In the genomic region with DNA sequence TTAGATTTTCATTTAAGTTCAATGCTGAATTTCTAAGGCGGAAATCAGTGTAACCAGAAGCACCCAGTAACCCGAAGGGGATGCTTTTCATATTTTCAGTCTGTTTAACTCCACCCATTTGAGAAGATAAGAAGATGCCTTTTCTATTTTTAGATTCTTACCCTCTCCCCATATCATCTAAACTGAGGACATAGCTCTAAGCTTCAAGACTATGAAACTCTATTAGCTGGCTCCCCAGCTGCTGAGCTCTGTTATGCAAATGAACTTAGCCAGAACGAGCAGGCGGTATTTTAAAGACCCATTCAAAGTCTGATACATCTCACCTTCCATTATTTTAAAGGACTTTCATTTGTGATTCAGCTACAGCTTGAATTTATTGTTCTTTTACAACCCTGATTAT, we compare ENCODE assay signal across 8 cellular contexts. TPM values are rescaled to one million over a fixed set of nuclear protein-coding genes. Genes with fewer than 3 reads are reported as not detected.
DNase-seq lines count a peak whose midpoint lies in the region; ATAC-seq and TF ChIP-seq lines count a peak whose summit lies in the region.

No MANE protein-coding gene starts in this region.

- intact Hi-C loops in MCF 10A (cut with micrococcal nuclease) = loop anchor here (5.0 kb wide), 2 partner anchors 147 to 243 kb away; no protein-coding TSS in a partner anchor

- peak overlapping the region; percentile 80 to 99 (median 94) for H3K27ac Mint-ChIP-seq in CD8-positive, alpha-beta memory T cell
- peak overlapping the region; percentile 97 for H3K27ac Mint-ChIP-seq in MCF 10A (ENCODE audit: low read depth, unreplicated experiment)
- H3K27ac Mint-ChIP-seq in nephron progenitor cell = peak overlapping the region; percentile 9

- no peaks in the 10 kb centered on the region for H3K9me3 ChIP-seq in CD8-positive, alpha-beta memory T cell (ENCODE audit: low read length)

- H3K4me3 ChIP-seq in CD8-positive, alpha-beta memory T cell (ENCODE audit: low read length) = no peak overlapping the region

- no peaks in the 10 kb centered on the region for H3K27me3 Mint-ChIP-seq in CD8-positive, alpha-beta memory T cell
- H3K27me3 Mint-ChIP-seq in MCF 10A (ENCODE audit: insufficient read depth, unreplicated experiment) = no peaks in the 10 kb centered on the region
- peaks cover 2% of the 10 kb centered on the region for H3K27me3 Mint-ChIP-seq in nephron progenitor cell (ENCODE audit: low read depth, poor library complexity)

- peaks cover 70% of the 10 kb centered on the region for H3K4me1 ChIP-seq in CD8-positive, alpha-beta memory T cell (ENCODE audit: insufficient read depth, low read length)

- H3K4me1 Mint-ChIP-seq in CD8-positive, alpha-beta memory T cell = peaks cover 94 to 99% (median 98%) of the 10 kb centered on the region in 3 donors
- H3K4me1 Mint-ChIP-seq in MCF 10A (ENCODE audit: insufficient read depth, unreplicated experiment) (peaks cover 83% of the 10 kb centered on the region), nephron progenitor cell (peaks cover 51% of the 10 kb centered on the region)

- no peaks in the 10 kb centered on the region for H3K27me3 ChIP-seq in CD8-positive, alpha-beta memory T cell (ENCODE audit: insufficient read depth, low read length, poor library complexity, severe bottlenecking)

- peak in 1 of 5 donors; percentile 26 for DNase-seq in CD8-positive, alpha-beta memory T cell
- DNase-seq in MCF 10A (ENCODE audit: unreplicated experiment) (no peak), nephron progenitor cell (no peak)
- DNase-seq in stimulated activated CD8-positive, alpha-beta memory T cell treated with anti-CD3 and anti-CD28 coated beads, Interleukin-4, amount 100 ng/mL, for 48 hours = no peak
- no peak for DNase-seq in stimulated activated CD4-positive, alpha-beta T cell treated with anti-CD3 and anti-CD28 coated beads, Interleukin-4, amount 100 ng/mL, for 4 hours
- DNase-seq in stimulated activated CD4-positive, alpha-beta T cell treated with anti-CD3 and anti-CD28 coated beads, Interleukin-4, amount 100 ng/mL, for 24 hours = no peak

- H3K36me3 Mint-ChIP-seq in CD8-positive, alpha-beta memory T cell = peaks cover 0 to 62% (median 24%) of the 10 kb centered on the region in 3 donors
- H3K36me3 Mint-ChIP-seq in MCF 10A (ENCODE audit: insufficient read depth, unreplicated experiment) = peaks cover 8% of the 10 kb centered on the region
- H3K36me3 Mint-ChIP-seq in nephron progenitor cell (ENCODE audit: low read depth) = peaks cover 15% of the 10 kb centered on the region

- H3K36me3 ChIP-seq in CD8-positive, alpha-beta memory T cell (ENCODE audit: insufficient read depth, low read length) = no peaks in the 10 kb centered on the region

- peak overlapping the region; percentile 35 to 84 (median 72) for H3K4me3 Mint-ChIP-seq in CD8-positive, alpha-beta memory T cell
- H3K4me3 Mint-ChIP-seq in MCF 10A (ENCODE audit: unreplicated experiment) (peak overlapping the region; percentile 4), nephron progenitor cell (no peak overlapping the region)

- H3K27ac ChIP-seq in CD8-positive, alpha-beta memory T cell (ENCODE audit: low read depth, low read length) = no peak overlapping the region

- BruUV-seq in MCF 10A (replicated peaks; lab: Mats Ljungman, UMichigan) = no TSS peak

- CTCF ChIA-PET in CD8-positive, alpha-beta memory T cell (lab: Charles Lee) = interaction anchor here (0.8 to 1.0 kb wide), 2 partner anchors 11 to 17 kb away, joined by 3 to 4 read pairs; no protein-coding TSS in a partner anchor
- CTCF ChIA-PET in MCF 10A (lab: Yijun Ruan, JAX) = interaction anchor here (0.8 to 2.0 kb wide), 6 partner anchors 14 to 256 kb away, joined by 3 to 12 read pairs (median 4); no protein-coding TSS in a partner anchor

- no peaks in the 10 kb centered on the region for H3K9me3 Mint-ChIP-seq in CD8-positive, alpha-beta memory T cell
- no peaks in the 10 kb centered on the region for H3K9me3 Mint-ChIP-seq in MCF 10A (ENCODE audit: unreplicated experiment)
- H3K9me3 Mint-ChIP-seq in nephron progenitor cell = no peaks in the 10 kb centered on the region

- TF ChIP-seq CTCF in MCF 10A (IDR thresholded peaks at IDR 0.05; ENCODE audit: unreplicated experiment) = no peak
- no peak for TF ChIP-seq CTCF in nephron progenitor cell (IDR thresholded peaks at IDR 0.05)

- POLR2A ChIA-PET in CD8-positive, alpha-beta memory T cell (lab: Charles Lee) = no interaction called here
- POLR2A ChIA-PET in MCF 10A (lab: Yijun Ruan, JAX) = interaction anchor here (0.6 to 6.2 kb wide), 17 partner anchors 9 to 423 kb away, joined by 3 to 90 read pairs (median 5); a partner anchor contains a TSS

- peak; percentile 78 for ATAC-seq in GM19455 (IDR thresholded peaks at IDR 0.05; ENCODE audit: unreplicated experiment)
- ATAC-seq in HG03432 (IDR thresholded peaks at IDR 0.05; ENCODE audit: unreplicated experiment) = peak; percentile 78

RNA-seq across cellular contexts. Expression of a gene that starts 16.5 kb away (rescaled TPM):
- total RNA-seq in CD8-positive, alpha-beta memory T cell = 10 to 100 TPM; 37.1 to 39.1 TPM
- polyA plus RNA-seq in CD8-positive, alpha-beta memory T cell = 141 TPM
- total RNA-seq in MCF 10A (2022) = 55.4 and 61.3 TPM in 2 replicates

Comparison
In these comparisons a context has a peak if more than half of its experiments do, and no peak if none do; other contexts are left out.
1. H3K27ac Mint-ChIP-seq: peak in every context shown above with its lines; median percentile 97 in MCF 10A; 94 in CD8-positive, alpha-beta memory T cell; 9 in nephron progenitor cell.